Comparison of ENCODE assay signal across 16 cellular contexts in genomic region chr21:41508415-41509205, GRCh38. TPM values are rescaled to one million over a fixed set of nuclear protein-coding genes. Genes with fewer than 3 reads are reported as not detected.
DNase-seq lines count a peak whose midpoint lies in the region; ATAC-seq, FAIRE-seq and TF ChIP-seq lines count a peak whose summit lies in the region.
"Had no signal": no experiment of that assay in that cellular context is flagged by ENCODE, and none has a peak within 500 bp of the region (broad histone marks: within the 10 kb centered on the region; RNA-seq: fewer than 3 reads in every experiment).

No MANE protein-coding gene starts in this region.

- H3K36me3 ChIP-seq in astrocyte (ENCODE audit: insufficient read depth, low read length) (no peaks in the 10 kb centered on the region), iPS-20b (ENCODE audit: insufficient read depth, low read depth, low read length) (no peaks in the 10 kb centered on the region), neuronal stem cell (replicated peaks in 1 of 2; ENCODE audit: control insufficient read depth in 2 of 2, insufficient read depth in 2 of 2, low read length in 2 of 2) (no peaks in the 10 kb centered on the region), A673 (ENCODE audit: insufficient read depth, low read length, poor library complexity, severe bottlenecking) (no peaks in the 10 kb centered on the region)

- no peak overlapping the region for H3K4ac ChIP-seq in neuronal stem cell (ENCODE audit: low read length)

- no peaks in the 10 kb centered on the region for H4K20me1 ChIP-seq in astrocyte (ENCODE audit: insufficient read depth, low read length)

- CTCF ChIA-PET in Calu3 (lab: Charles Lee) (interaction anchor here (0.6 to 1.2 kb wide), 2 partner anchors 40 to 103 kb away, joined by 3 to 4 read pairs; no protein-coding TSS in a partner anchor), A673 (lab: Charles Lee) (interaction anchor here (0.6 kb wide), 2 partner anchors 201 to 496 kb away, joined by 3 to 6 read pairs; no protein-coding TSS in a partner anchor)

- H2BK15ac ChIP-seq in neuronal stem cell (ENCODE audit: low read length): no peak overlapping the region

- ATAC-seq in GM18858 (IDR thresholded peaks at IDR 0.05; ENCODE audit: unreplicated experiment) (no peak), GM21717 (IDR thresholded peaks at IDR 0.05; ENCODE audit: unreplicated experiment) (no peak)
- ATAC-seq: natural killer cell, SK-N-SH treated with all-trans-retinoic acid at 6 μM for 48 hours had no signal

- H2AFZ ChIP-seq in astrocyte (ENCODE audit: low read depth, low read length): no peak overlapping the region
- no peak overlapping the region for H2AFZ ChIP-seq in neuronal stem cell (ENCODE audit: low read length)

- no peak overlapping the region for H2BK12ac ChIP-seq in neuronal stem cell (ENCODE audit: low read length)

- no peak overlapping the region for H3K23ac ChIP-seq in neuronal stem cell (ENCODE audit: low read depth, low read length, poor library complexity)

- H3K27ac ChIP-seq in astrocyte (ENCODE audit: low read depth, low read length): no peak overlapping the region
- H3K27ac ChIP-seq in iPS-20b (ENCODE audit: low read length): no peak overlapping the region
- no peak overlapping the region for H3K27ac ChIP-seq in neuronal stem cell (replicated peaks; ENCODE audit: low read length)
- H3K27ac ChIP-seq in A673 (ENCODE audit: low read depth, low read length, poor library complexity, severe bottlenecking): no peak overlapping the region

- POLR2A ChIA-PET in A673 (lab: Charles Lee; ENCODE audit: low non-redundant PET): no interaction called here

- H4K8ac ChIP-seq in neuronal stem cell (ENCODE audit: low read depth, low read length): no peak overlapping the region

- H4K91ac ChIP-seq in neuronal stem cell (ENCODE audit: low read depth, low read length, poor library complexity): no peak overlapping the region

- no peak overlapping the region for H2BK120ac ChIP-seq in neuronal stem cell (ENCODE audit: low read depth, low read length)

- TF ChIP-seq CTCF in Calu3 (IDR thresholded peaks at IDR 0.05; ENCODE audit: unreplicated experiment) (no peak), astrocyte (IDR thresholded peaks at IDR 0.05; ENCODE audit: insufficient read depth, low read depth, low read length) (no peak), GM10266 (IDR thresholded peaks at IDR 0.05; ENCODE audit: control insufficient read depth, insufficient read depth, low read depth, missing control alignments) (no peak), A673 (conservative IDR thresholded peaks at IDR 0.05; ENCODE audit: low read depth, low read length) (no peak)

- no TSS peak for BruUV-seq in Calu3 (replicated peaks; lab: Mats Ljungman, UMichigan)
- no TSS peak for BruUV-seq in A673 (replicated peaks; lab: Mats Ljungman, UMichigan)

- intact Hi-C loops in Calu3 (cut with micrococcal nuclease; ENCODE audit: unreplicated experiment) (loop anchor here (10.0 kb wide), 1 partner anchor 56 kb away; no protein-coding TSS in a partner anchor), A673 (cut with micrococcal nuclease; ENCODE audit: unreplicated experiment) (no loop called here)

- H3K14ac ChIP-seq in neuronal stem cell (ENCODE audit: low read length): no peak overlapping the region

- H3K4me1 Mint-ChIP-seq in Calu3 (ENCODE audit: low read depth, unreplicated experiment): no peaks in the 10 kb centered on the region
- H3K4me1 Mint-ChIP-seq in astrocyte (ENCODE audit: low read depth, unreplicated experiment): no peaks in the 10 kb centered on the region
- H3K4me1 Mint-ChIP-seq: natural killer cell had no signal

- H3K4me3 ChIP-seq in astrocyte (ENCODE audit: insufficient read depth, low read depth, low read length): no peak overlapping the region
- H3K4me3 ChIP-seq in iPS-20b (ENCODE audit: low read length): peak overlapping the region; percentile 67
- H3K4me3 ChIP-seq in neuronal stem cell (ENCODE audit: low read length in 2 of 2): peak overlapping the region in 1 of 2 donors; percentile 62
- no peak overlapping the region for H3K4me3 ChIP-seq in A673 (ENCODE audit: low read depth, low read length, poor library complexity, severe bottlenecking)

- H3K27me3 Mint-ChIP-seq in Calu3 (ENCODE audit: unreplicated experiment): no peaks in the 10 kb centered on the region
- peaks cover 71% of the 10 kb centered on the region for H3K27me3 Mint-ChIP-seq in astrocyte (ENCODE audit: low read depth, unreplicated experiment)

- H3K27ac Mint-ChIP-seq in Calu3 (ENCODE audit: unreplicated experiment): no peak overlapping the region
- H3K27ac Mint-ChIP-seq in astrocyte (ENCODE audit: unreplicated experiment): no peak overlapping the region
- H3K27ac Mint-ChIP-seq: natural killer cell had no signal

- H2BK5ac ChIP-seq in neuronal stem cell (ENCODE audit: low read length): no peak overlapping the region

- H3K4me3 Mint-ChIP-seq in Calu3 (ENCODE audit: low read depth, unreplicated experiment): peak overlapping the region; percentile 71
- H3K4me3 Mint-ChIP-seq in astrocyte (ENCODE audit: unreplicated experiment): peak overlapping the region; percentile 62
- H3K4me3 Mint-ChIP-seq: natural killer cell had no signal

- H3K9me3 Mint-ChIP-seq in Calu3 (ENCODE audit: low read depth, unreplicated experiment) (no peaks in the 10 kb centered on the region), astrocyte (ENCODE audit: unreplicated experiment) (peaks cover 5% of the 10 kb centered on the region)
- H3K9me3 Mint-ChIP-seq: natural killer cell had no signal

- no peak for FAIRE-seq in astrocyte (lab: Jason Lieb, UNC)

- no peak overlapping the region for H3K4me2 ChIP-seq in astrocyte (ENCODE audit: low read length)
- H3K4me2 ChIP-seq in neuronal stem cell (ENCODE audit: insufficient read depth, low read length, poor library complexity, severe bottlenecking): peak overlapping the region; percentile 93

- H3K18ac ChIP-seq in neuronal stem cell (ENCODE audit: low read length): peak overlapping the region; percentile 89

- WGBS in neuronal stem cell (ENCODE audit: extremely low coverage in 2 of 2, insufficient read length in 2 of 2, insufficient replicate concordance in 1 of 2), 2 donors: no CpG with 5 or more reads among the region's 30 CpGs

- no peaks in the 10 kb centered on the region for H3K9me3 ChIP-seq in astrocyte (ENCODE audit: insufficient read depth, low read depth, low read length)
- H3K9me3 ChIP-seq in iPS-20b (ENCODE audit: insufficient read depth, low read depth, low read length): no peaks in the 10 kb centered on the region
- peaks cover 0 to 2% of the 10 kb centered on the region in 2 donors for H3K9me3 ChIP-seq in neuronal stem cell (replicated peaks in 1 of 2; ENCODE audit: control insufficient read depth in 2 of 2, insufficient read depth in 1 of 2, low read depth in 1 of 2, low read length in 2 of 2)
- H3K9me3 ChIP-seq in A673 (ENCODE audit: low read depth, low read length, poor library complexity, severe bottlenecking): no peaks in the 10 kb centered on the region

- H3K36me3 Mint-ChIP-seq in Calu3 (ENCODE audit: insufficient read depth, unreplicated experiment): peaks cover 7% of the 10 kb centered on the region
- H3K36me3 Mint-ChIP-seq in astrocyte (ENCODE audit: low read depth, unreplicated experiment): peaks cover 2% of the 10 kb centered on the region
- H3K36me3 Mint-ChIP-seq: natural killer cell had no signal

- no peaks in the 10 kb centered on the region for H3K79me2 ChIP-seq in astrocyte (ENCODE audit: insufficient read depth, low read length)

- no peak overlapping the region for H2AK5ac ChIP-seq in neuronal stem cell (ENCODE audit: low read depth, low read length)

- H3K4me1 ChIP-seq in astrocyte (ENCODE audit: insufficient read depth, low read length): no peaks in the 10 kb centered on the region
- H3K4me1 ChIP-seq in iPS-20b (ENCODE audit: insufficient read depth, low read length): no peaks in the 10 kb centered on the region
- H3K4me1 ChIP-seq in neuronal stem cell (ENCODE audit: control insufficient read depth in 2 of 2, insufficient read depth in 1 of 2, low read depth in 1 of 2, low read length in 2 of 2): peaks cover 0 to 9% of the 10 kb centered on the region in 2 donors
- no peaks in the 10 kb centered on the region for H3K4me1 ChIP-seq in A673 (ENCODE audit: insufficient read depth, low read length, poor library complexity, severe bottlenecking)

- H3K27me3 ChIP-seq in astrocyte (ENCODE audit: insufficient read depth, low read length) (peaks cover 48% of the 10 kb centered on the region), iPS-20b (ENCODE audit: insufficient read depth, low read length) (peaks cover 63% of the 10 kb centered on the region), neuronal stem cell (ENCODE audit: control insufficient read depth in 3 of 3, insufficient read depth in 3 of 3, low read depth in 1 of 3, low read length in 3 of 3) (peaks cover 18 to 56% (median 46%) of the 10 kb centered on the region in 3 experiments), A673 (replicated peaks; ENCODE audit: insufficient read depth, low read depth, low read length, poor library complexity) (peaks cover 51% of the 10 kb centered on the region)

- H3K79me1 ChIP-seq in neuronal stem cell (ENCODE audit: low read depth, low read length): no peaks in the 10 kb centered on the region

- H3K9ac ChIP-seq in astrocyte (ENCODE audit: low read length): no peak overlapping the region
- no peak overlapping the region for H3K9ac ChIP-seq in iPS-20b (ENCODE audit: low read depth, low read length)
- no peak overlapping the region for H3K9ac ChIP-seq in neuronal stem cell (ENCODE audit: low read depth, low read length, poor library complexity)

- DNase-seq in Calu3 (no peak), astrocyte (ENCODE audit: low read depth) (no peak), neuronal stem cell (ENCODE audit: low spot score) (no peak), GM10266 (ENCODE audit: extremely low spot score) (no peak), A673 (ENCODE audit: low spot score) (no peak)
- DNase-seq: activated CD4-positive, alpha-beta T cell treated with anti-CD3 and anti-CD28 coated beads for 1 hour; activated T-cell treated with anti-CD3 and anti-CD28 coated beads, Interleukin-2, amount 50 U/mL, for 1 hour; aorta; IMR-90; natural killer cell; NCI-H1694 treated with DMSO at 0.1 percent for 48 hours; NCI-H82 had no signal

RNA-seq across cellular contexts. Expression of gene TMPRSS2, which starts 0.7 kb away (rescaled TPM):
- total RNA-seq in Calu3 (2022): 13.1 and 15.6 TPM in 2 replicates
- 0.84 and 0.89 TPM in 2 replicates for total RNA-seq in astrocyte
- 0.07 TPM for polyA plus RNA-seq in neuronal stem cell (2013, experiment 1 of 2)
- 0.07 TPM for polyA plus RNA-seq in neuronal stem cell (2013, experiment 2 of 2)
- total RNA-seq in A673 (2021): not detected in 2 replicates
- total RNA-seq: aorta, IMR-90, natural killer cell had no signal
- polyA plus RNA-seq: IMR-90 had no signal
